In the genomic region with DNA sequence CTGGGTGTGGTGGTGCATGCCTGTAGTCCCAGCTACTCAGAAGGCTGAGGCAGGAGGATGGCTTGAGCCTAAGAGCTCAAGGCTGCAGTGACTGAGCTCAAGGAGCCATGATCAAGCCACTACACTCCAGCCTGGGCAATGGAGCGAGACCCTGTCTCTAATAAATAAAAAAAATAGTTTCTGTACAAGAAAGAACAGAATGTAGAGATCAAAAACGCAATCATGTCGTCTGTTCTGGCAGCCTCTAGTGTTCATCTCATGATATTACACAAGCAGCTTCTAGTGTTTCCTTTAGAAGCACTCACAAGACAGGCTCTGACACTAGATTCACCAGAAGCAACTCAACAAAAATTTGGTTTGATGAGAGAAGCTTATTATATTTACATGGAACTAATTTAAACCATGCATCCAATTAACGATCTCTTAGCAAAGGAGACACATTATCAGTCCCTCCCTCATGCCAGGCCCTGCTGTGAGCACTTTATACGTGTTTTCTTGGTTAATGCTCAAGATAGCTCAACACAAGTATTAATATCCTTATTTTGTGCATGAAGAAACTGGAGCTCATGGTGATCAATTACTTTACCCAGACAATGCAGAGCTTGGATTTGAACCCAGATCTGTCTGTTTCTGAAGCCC, we compare ENCODE assay signal across 1 cellular context.
TF ChIP-seq lines count a peak whose summit lies in the region.

No MANE protein-coding gene starts in this region.

TF ChIP-seq in GM12878, 131 proteins besides CTCF, POLR2A, EP300 and RAD21:
- no peak for TF ChIP-seq ZNF384 (IDR thresholded peaks at IDR 0.05; ENCODE audit: borderline replicate concordance, low read depth, low read length)
- TF ChIP-seq SMC3 (IDR thresholded peaks at IDR 0.05; ENCODE audit: borderline replicate concordance, low read length): peak; percentile 61
- TF ChIP-seq, protein P1, sequence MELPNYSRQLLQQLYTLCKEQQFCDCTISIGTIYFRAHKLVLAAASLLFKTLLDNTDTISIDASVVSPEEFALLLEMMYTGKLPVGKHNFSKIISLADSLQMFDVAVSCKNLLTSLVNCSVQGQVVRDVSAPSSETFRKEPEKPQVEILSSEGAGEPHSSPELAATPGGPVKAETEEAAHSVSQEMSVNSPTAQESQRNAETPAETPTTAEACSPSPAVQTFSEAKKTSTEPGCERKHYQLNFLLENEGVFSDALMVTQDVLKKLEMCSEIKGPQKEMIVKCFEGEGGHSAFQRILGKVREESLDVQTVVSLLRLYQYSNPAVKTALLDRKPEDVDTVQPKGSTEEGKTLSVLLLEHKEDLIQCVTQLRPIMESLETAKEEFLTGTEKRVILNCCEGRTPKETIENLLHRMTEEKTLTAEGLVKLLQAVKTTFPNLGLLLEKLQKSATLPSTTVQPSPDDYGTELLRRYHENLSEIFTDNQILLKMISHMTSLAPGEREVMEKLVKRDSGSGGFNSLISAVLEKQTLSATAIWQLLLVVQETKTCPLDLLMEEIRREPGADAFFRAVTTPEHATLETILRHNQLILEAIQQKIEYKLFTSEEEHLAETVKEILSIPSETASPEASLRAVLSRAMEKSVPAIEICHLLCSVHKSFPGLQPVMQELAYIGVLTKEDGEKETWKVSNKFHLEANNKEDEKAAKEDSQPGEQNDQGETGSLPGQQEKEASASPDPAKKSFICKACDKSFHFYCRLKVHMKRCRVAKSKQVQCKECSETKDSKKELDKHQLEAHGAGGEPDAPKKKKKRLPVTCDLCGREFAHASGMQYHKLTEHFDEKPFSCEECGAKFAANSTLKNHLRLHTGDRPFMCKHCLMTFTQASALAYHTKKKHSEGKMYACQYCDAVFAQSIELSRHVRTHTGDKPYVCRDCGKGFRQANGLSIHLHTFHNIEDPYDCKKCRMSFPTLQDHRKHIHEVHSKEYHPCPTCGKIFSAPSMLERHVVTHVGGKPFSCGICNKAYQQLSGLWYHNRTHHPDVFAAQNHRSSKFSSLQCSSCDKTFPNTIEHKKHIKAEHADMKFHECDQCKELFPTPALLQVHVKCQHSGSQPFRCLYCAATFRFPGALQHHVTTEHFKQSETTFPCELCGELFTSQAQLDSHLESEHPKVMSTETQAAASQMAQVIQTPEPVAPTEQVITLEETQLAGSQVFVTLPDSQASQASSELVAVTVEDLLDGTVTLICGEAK (IDR thresholded peaks at IDR 0.05; ENCODE audit: borderline replicate concordance): no peak
- no peak for TF ChIP-seq SIN3A (IDR thresholded peaks at IDR 0.05; ENCODE audit: low read depth, low read length)
- 0 out of 2 replicates have a peak, but pooled peaks have one; percentile 35 for TF ChIP-seq YY1 (IDR thresholded peaks at IDR 0.05; ENCODE audit: low read depth, low read length)
- TF ChIP-seq CEBPB (IDR thresholded peaks at IDR 0.05; ENCODE audit: borderline replicate concordance in 1 of 2, low read depth in 2 of 2, low read length in 2 of 2): no peak
- TF ChIP-seq USF2 (IDR thresholded peaks at IDR 0.05; ENCODE audit: borderline replicate concordance, low read depth, low read length): no peak
- no peak for TF ChIP-seq WRNIP1 (IDR thresholded peaks at IDR 0.05; ENCODE audit: borderline replicate concordance, low read depth, low read length)
